Comparison of ENCODE assay signal across 28 cellular contexts in the genomic region with DNA sequence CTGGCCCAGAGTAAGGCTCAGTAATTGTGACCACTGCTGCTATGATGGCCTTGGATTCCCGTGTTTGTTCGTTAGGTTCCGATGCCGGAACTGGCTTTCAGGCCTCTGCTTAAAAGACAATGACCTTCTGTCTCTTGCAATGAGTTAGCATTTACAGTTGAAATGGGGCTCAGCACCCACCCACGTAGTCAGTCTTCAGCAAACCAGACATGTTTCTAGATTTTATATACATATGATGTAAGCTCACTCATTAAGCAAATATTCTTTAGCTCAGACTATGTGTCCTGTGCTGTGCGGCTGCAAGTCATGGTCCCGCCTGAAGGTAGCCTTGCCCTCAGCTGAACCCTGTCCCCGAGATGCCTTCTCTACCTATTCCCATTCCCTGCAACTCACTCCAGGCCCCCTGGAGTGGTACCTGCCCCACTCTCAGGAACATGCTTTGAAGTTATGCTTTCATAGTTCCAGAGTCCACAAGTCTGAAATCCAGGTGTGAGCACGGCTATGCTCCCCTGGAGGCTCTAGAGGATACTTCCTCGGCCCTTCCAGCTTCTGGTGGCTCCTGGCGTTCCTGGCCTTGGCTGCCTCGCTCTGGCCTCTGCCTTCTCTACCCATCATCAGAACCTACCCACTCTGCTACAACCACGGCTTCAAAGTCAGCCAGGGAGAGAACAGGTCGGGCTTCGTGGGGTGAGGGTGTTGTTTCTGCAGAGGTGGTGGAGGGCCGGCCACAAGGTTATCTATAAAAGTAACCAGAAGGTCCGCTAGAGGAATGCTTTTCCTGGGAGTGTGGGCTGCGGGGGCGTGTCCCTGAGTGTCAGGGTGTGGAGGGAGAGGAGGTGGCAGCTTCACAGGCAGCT.
DNase-seq lines count a peak whose midpoint lies in the region; ATAC-seq, FAIRE-seq and TF ChIP-seq lines count a peak whose summit lies in the region.
"Had no signal": no experiment of that assay in that cellular context is flagged by ENCODE, and none has a peak within 500 bp of the region (broad histone marks: within the 10 kb centered on the region; RNA-seq: fewer than 3 reads in every experiment).

No MANE protein-coding gene starts in this region.

- no peaks in the 10 kb centered on the region for H3K79me2 ChIP-seq in H9 (ENCODE audit: insufficient read depth, low read length)
- H3K79me2 ChIP-seq in K562 (ENCODE audit: control insufficient read depth, insufficient read depth, low read length), result no peaks in the 10 kb centered on the region

- no peaks in the 10 kb centered on the region for H3K9me1 ChIP-seq in K562 (ENCODE audit: control insufficient read depth, insufficient read depth, low read length)

- intact Hi-C loops in K562 (cut with micrococcal nuclease) (no loop called here), Right ventricle myocardium inferior (cut with DNase I) (no loop called here)

- DNase-seq in H9 (no peak), K562 (ENCODE audit: extremely low read depth in 1 of 4, low spot score in 3 of 4) (peak; percentile 61 to 83 (median 70)), neural crest cell (ENCODE audit: low read depth, low spot score) (no peak), NCI-H2227 (lab: John Stamatoyannopoulos, UW; ENCODE audit: unreplicated experiment) (no peak), Right ventricle myocardium inferior (ENCODE audit: missing footprints) (no peak)
- DNase-seq in stimulated activated naive B cell treated with anti-CD40 and anti-IgM and Interleukin-4, amounts not matched to agents 10 μg/mL and 1 μg/mL and 100 μg/mL, for 72 hours, result no peak
- DNase-seq: DMS79; EL; GF-D8; GOT3; KBM-7; MV-4-11; NCI-H1105 treated with DMSO at 0.1 percent for 48 hours; NCI-H146; NCI-H1930; NCI-H446 treated with DMSO at 0.1 percent for 48 hours; NCI-H526; NCI-H82; NK-92 treated with Interleukin-12 subunit alpha and Interleukin-12 subunit beta, amount 100 ng/mL, for 24 hours; PC-9; RPMI8226; SHP77; T-cell had no signal

- no peak overlapping the region for H2BK15ac ChIP-seq in H9 (ENCODE audit: low read depth, low read length)

- no peak overlapping the region for H3K4me2 ChIP-seq in H9 (ENCODE audit: insufficient read depth, insufficient read length, low read length)
- peak overlapping the region; percentile 22; the same call in 1 of the 2 replicates for H3K4me2 ChIP-seq in K562 (ENCODE audit: insufficient read depth, low read length)
- H3K4me2 ChIP-seq: PC-9 had no signal

- no peak overlapping the region for H3K4me3 ChIP-seq in K562
- H3K4me3 ChIP-seq: PC-9 had no signal

- H2AK5ac ChIP-seq in H9 (ENCODE audit: insufficient read length, low read length), result no peak overlapping the region

- H2AFZ ChIP-seq in H9 (ENCODE audit: low read length), result no peak overlapping the region
- no peak overlapping the region; the same call in 1 of the 2 replicates for H2AFZ ChIP-seq in K562 (ENCODE audit: low read depth, low read length)
- H2AFZ ChIP-seq: PC-9 had no signal

- no peaks in the 10 kb centered on the region for H3K79me1 ChIP-seq in H9 (ENCODE audit: insufficient read depth, low read depth, low read length, poor library complexity, severe bottlenecking)

- H2BK20ac ChIP-seq in H9 (ENCODE audit: low read depth, low read length, poor library complexity, severe bottlenecking), result no peak overlapping the region

- H2BK5ac ChIP-seq in H9 (ENCODE audit: insufficient read length, low read length), result no peak overlapping the region

- no peaks in the 10 kb centered on the region for H3K36me3 ChIP-seq in K562 (ENCODE audit: control insufficient read depth, insufficient read depth, low read length)

- H3K4me3 Mint-ChIP-seq in H9 (no peak overlapping the region), neural crest cell (no peak overlapping the region)
- H3K4me3 Mint-ChIP-seq in stimulated activated naive B cell treated with anti-CD40 and anti-IgM and Interleukin-4, amounts not matched to agents 10 μg/mL and 1 μg/mL and 100 μg/mL, for 72 hours, result no peak overlapping the region
- H3K4me3 Mint-ChIP-seq: B cell, T-cell had no signal

- ATAC-seq in K562 (peak; percentile 80), HG02759 (IDR thresholded peaks at IDR 0.05; ENCODE audit: unreplicated experiment) (no peak), Right ventricle myocardium inferior (no peak)
- no peak for ATAC-seq in stimulated activated naive B cell treated with anti-CD40 and anti-IgM and Interleukin-4, amounts not matched to agents 10 μg/mL and 1 μg/mL and 100 μg/mL, for 72 hours (replicated peaks)
- ATAC-seq: HCT116, T-cell had no signal

- H3K9ac ChIP-seq in H9 (ENCODE audit: extremely low read depth, insufficient read length, low read length) (no peak overlapping the region), K562 (ENCODE audit: insufficient read depth in 1 of 2, low read depth in 2 of 2, low read length in 2 of 2) (peak overlapping the region in 1 of 2 experiments; percentile 74; a peak in 2 of 4 replicates)

- H4K20me1 ChIP-seq in H9 (ENCODE audit: control insufficient read depth, insufficient read depth, insufficient read length) (no peaks in the 10 kb centered on the region), K562 (replicated peaks; ENCODE audit: control insufficient read depth, insufficient read depth, low read length) (no peaks in the 10 kb centered on the region; the same call in 1 of the 2 replicates)

- no peak overlapping the region for H2BK120ac ChIP-seq in H9 (ENCODE audit: low read depth, low read length, poor library complexity, severe bottlenecking)

- H4K8ac ChIP-seq in H9 (replicated peaks; ENCODE audit: insufficient read length, low read depth, low read length), result no peak overlapping the region

- H4K5ac ChIP-seq in H9 (ENCODE audit: insufficient read length, low read depth, low read length), result no peak overlapping the region

- WGBS in H9 (ENCODE audit: extremely low coverage, insufficient read length, low lambda C conversion rate), result no CpG with 5 or more reads among the region's 19 CpGs
- WGBS in K562 (ENCODE audit: insufficient coverage, low coverage, missing lambda C conversion rate), result 48% methylated on average over 19 of the region's 19 CpGs

- no peak overlapping the region for H3K23ac ChIP-seq in H9 (ENCODE audit: insufficient read length, low read depth, low read length)

- H3T11ph ChIP-seq in H9 (ENCODE audit: low read length), result no peak overlapping the region

- no peak overlapping the region for H4K91ac ChIP-seq in H9 (ENCODE audit: insufficient read length, low read depth, low read length)

- no peak overlapping the region for H3K56ac ChIP-seq in H9 (ENCODE audit: insufficient read length, low read depth, low read length)

- H3K36me3 Mint-ChIP-seq in H9 (ENCODE audit: insufficient read depth in 1 of 3, low read depth in 3 of 3) (peaks cover 0 to 6% (median 0%) of the 10 kb centered on the region in 3 experiments; a peak in 4 of 7 replicates), neural crest cell (ENCODE audit: low read depth) (peaks cover 15% of the 10 kb centered on the region)
- H3K36me3 Mint-ChIP-seq in stimulated activated naive B cell treated with anti-CD40 and anti-IgM and Interleukin-4, amounts not matched to agents 10 μg/mL and 1 μg/mL and 100 μg/mL, for 72 hours, result peaks cover 42 to 74% of the 10 kb centered on the region in 2 donors

- H3K27me3 ChIP-seq in H9 (ENCODE audit: insufficient read depth, low read length) (no peaks in the 10 kb centered on the region), K562 (ENCODE audit: control insufficient read depth in 2 of 2, insufficient read depth in 2 of 2, low read length in 2 of 2) (peaks cover 0 to 5% of the 10 kb centered on the region in 2 experiments; a peak in 2 of 5 replicates)

- H3K4ac ChIP-seq in H9 (ENCODE audit: low read depth, low read length), result no peak overlapping the region

- H3K27me3 Mint-ChIP-seq in H9 (ENCODE audit: low read depth), result peaks cover 7% of the 10 kb centered on the region
- no peaks in the 10 kb centered on the region for H3K27me3 Mint-ChIP-seq in neural crest cell (ENCODE audit: low read depth)
- no peaks in the 10 kb centered on the region for H3K27me3 Mint-ChIP-seq in stimulated activated naive B cell treated with anti-CD40 and anti-IgM and Interleukin-4, amounts not matched to agents 10 μg/mL and 1 μg/mL and 100 μg/mL, for 72 hours
- H3K27me3 Mint-ChIP-seq: B cell, T-cell had no signal

- H3K9me3 ChIP-seq in H9 (ENCODE audit: control insufficient read depth, low read depth, low read length) (no peaks in the 10 kb centered on the region), K562 (replicated peaks; ENCODE audit: control insufficient read depth, insufficient read depth, low read depth, low read length) (no peaks in the 10 kb centered on the region)

- FAIRE-seq in K562 (lab: Jason Lieb, UNC), result no peak
- FAIRE-seq: GM12892 had no signal

- TF ChIP-seq EP300 in K562 (IDR thresholded peaks at IDR 0.05; ENCODE audit: low read length), result no peak

- H3K27ac ChIP-seq in H9 (ENCODE audit: insufficient read length, low read depth, low read length) (no peak overlapping the region), K562 (ENCODE audit: extremely low read depth, low read depth, low read length) (no peak overlapping the region)
- H3K27ac ChIP-seq: C4-2B, PC-9 had no signal

- no peaks in the 10 kb centered on the region for H3K23me2 ChIP-seq in H9 (ENCODE audit: insufficient read length, low read depth, low read length, poor library complexity, severe bottlenecking)

- TF ChIP-seq CTCF in H9 (conservative IDR thresholded peaks at IDR 0.05) (no peak), K562 (IDR thresholded peaks at IDR 0.05 in 2 of 3, conservative IDR thresholded peaks at IDR 0.05 in 1 of 3; ENCODE audit: insufficient read depth in 2 of 3, low read depth in 1 of 3, low read length in 3 of 3) (no peak), neural crest cell (conservative IDR thresholded peaks at IDR 0.05) (no peak)

- H3K14ac ChIP-seq in H9 (ENCODE audit: insufficient read depth, low read length), result no peak overlapping the region; the same call in 1 of the 2 replicates

- CTCF ChIA-PET in K562 (lab: Yijun Ruan, JAX; ENCODE audit: low intra/inter-chr PET ratio), result interaction anchor here (0.9 kb wide), 1 partner anchor 104 kb away, joined by 3 read pairs; no protein-coding TSS in a partner anchor

- no peak overlapping the region for H2BK12ac ChIP-seq in H9 (ENCODE audit: insufficient read length, low read depth, low read length)

- no peak for TF ChIP-seq POLR2A in K562 (conservative IDR thresholded peaks at IDR 0.05)

- in situ Hi-C loops in K562 (cut with MboI), result no loop called here

- H3K27ac Mint-ChIP-seq in H9, result peak overlapping the region in 2 of 3 experiments; percentile 41 to 70; a peak in 4 of 7 replicates
- H3K27ac Mint-ChIP-seq in neural crest cell (ENCODE audit: unreplicated experiment), result peak overlapping the region; percentile 15
- H3K27ac Mint-ChIP-seq in stimulated activated naive B cell treated with anti-CD40 and anti-IgM and Interleukin-4, amounts not matched to agents 10 μg/mL and 1 μg/mL and 100 μg/mL, for 72 hours, result peak overlapping the region; percentile 33
- H3K27ac Mint-ChIP-seq: B cell, T-cell had no signal

- H3K4me1 ChIP-seq in H9 (ENCODE audit: insufficient read depth, low read length) (no peaks in the 10 kb centered on the region), K562 (replicated peaks in 1 of 2; ENCODE audit: control insufficient read depth in 2 of 2, insufficient read depth in 2 of 2, low read length in 2 of 2) (peaks cover 16 to 17% of the 10 kb centered on the region in 2 experiments; a peak in 4 of 5 replicates)

- no peak for TF ChIP-seq RAD21 in K562 (CRISPR knock-in tag; conservative IDR thresholded peaks at IDR 0.05 in 1 of 2, IDR thresholded peaks at IDR 0.05 in 1 of 2)

- POLR2A ChIA-PET in K562 (lab: Yijun Ruan, JAX), result interaction anchor here (0.6 kb wide), 1 partner anchor 36 kb away, joined by 4 read pairs; no protein-coding TSS in a partner anchor

- H3K4me1 Mint-ChIP-seq in H9 (peaks cover 10 to 16% of the 10 kb centered on the region in 2 experiments), neural crest cell (peaks cover 6% of the 10 kb centered on the region)
- H3K4me1 Mint-ChIP-seq in stimulated activated naive B cell treated with anti-CD40 and anti-IgM and Interleukin-4, amounts not matched to agents 10 μg/mL and 1 μg/mL and 100 μg/mL, for 72 hours, result no peaks in the 10 kb centered on the region
- H3K4me1 Mint-ChIP-seq: B cell, T-cell had no signal

- no peaks in the 10 kb centered on the region; a peak in 2 of 5 replicates for H3K9me3 Mint-ChIP-seq in H9
- H3K9me3 Mint-ChIP-seq in neural crest cell, result no peaks in the 10 kb centered on the region
- peaks cover 7 to 16% of the 10 kb centered on the region in 2 donors for H3K9me3 Mint-ChIP-seq in stimulated activated naive B cell treated with anti-CD40 and anti-IgM and Interleukin-4, amounts not matched to agents 10 μg/mL and 1 μg/mL and 100 μg/mL, for 72 hours

- no peak overlapping the region for H3K18ac ChIP-seq in H9 (ENCODE audit: insufficient read length, low read depth, low read length)

- BruUV-seq in K562 (replicated peaks; lab: Mats Ljungman, UMichigan), result no TSS peak

Comparison
In these comparisons a context has a peak if more than half of its experiments do, and no peak if none do; other contexts are left out.
1. DNase-seq: peak in K562 (4 of 4); none in H9 (single experiment), neural crest cell (single experiment), stimulated activated naive B cell treated with anti-CD40 and anti-IgM and Interleukin-4, amounts not matched to agents 10 μg/mL and 1 μg/mL and 100 μg/mL, for 72 hours (single experiment), NCI-H2227 (single experiment) and Right ventricle myocardium inferior (single experiment).
2. Peak in every context shown above with its lines, with median percentiles within 50 percentile points of each other: H3K27ac Mint-ChIP-seq.